Comparison of ENCODE assay signal across 25 cellular contexts in genomic region chr7:130145424-130146106, GRCh38. TPM values are rescaled to one million over a fixed set of nuclear protein-coding genes. Genes with fewer than 3 reads are reported as not detected.
DNase-seq lines count a peak whose midpoint lies in the region; ATAC-seq, FAIRE-seq and TF ChIP-seq lines count a peak whose summit lies in the region.
"Had no signal": no experiment of that assay in that cellular context is flagged by ENCODE, and none has a peak within 500 bp of the region (broad histone marks: within the 10 kb centered on the region; RNA-seq: fewer than 3 reads in every experiment).

No MANE protein-coding gene starts in this region.

- no peaks in the 10 kb centered on the region for H3K9me3 ChIP-seq in gastrocnemius medialis

- H3K4me3 Mint-ChIP-seq in brain, result no peak overlapping the region
- peak overlapping the region in 2 of 8 donors; percentile 1 to 62 for H3K4me3 Mint-ChIP-seq in naive B cell
- no peak overlapping the region for H3K4me3 Mint-ChIP-seq in stimulated activated effector memory CD8-positive, alpha-beta T cell treated with anti-CD3 and anti-CD28 coated beads, Interleukin-12 subunit alpha, Interleukin-12 subunit beta, amount 100 ng/mL, for 72 hours
- H3K4me3 Mint-ChIP-seq: central memory CD8-positive, alpha-beta T cell; stimulated activated memory B cell treated with anti-CD40 and anti-IgM and Interleukin-4, amounts not matched to agents 10 μg/mL and 1 μg/mL and 100 μg/mL, for 72 hours had no signal

- ATAC-seq in naive B cell (ENCODE audit: low read depth in 2 of 2) (no peak), gastrocnemius medialis (no peak), HG03095 (IDR thresholded peaks at IDR 0.05; ENCODE audit: unreplicated experiment) (no peak)
- peak; percentile 76 for ATAC-seq in stimulated activated effector memory CD8-positive, alpha-beta T cell treated with anti-CD3 and anti-CD28 coated beads, Interleukin-12 subunit alpha, Interleukin-12 subunit beta, amount 100 ng/mL, for 72 hours
- ATAC-seq: Right ventricle myocardium inferior; stimulated activated memory B cell treated with anti-CD40 and anti-IgM and Interleukin-4, amounts not matched to agents 10 μg/mL and 1 μg/mL and 100 μg/mL, for 72 hours had no signal

- no peaks in the 10 kb centered on the region for H3K36me3 ChIP-seq in gastrocnemius medialis

- no peak for TF ChIP-seq POLR2A in gastrocnemius medialis (IDR thresholded peaks at IDR 0.05)

- no peak overlapping the region for H3K27ac ChIP-seq in gastrocnemius medialis

- H3K27me3 Mint-ChIP-seq in brain (no peaks in the 10 kb centered on the region), naive B cell (no peaks in the 10 kb centered on the region)
- H3K27me3 Mint-ChIP-seq: CD4-positive, CD25-positive, alpha-beta regulatory T cell; central memory CD8-positive, alpha-beta T cell; stimulated activated memory B cell treated with anti-CD40 and anti-IgM and Interleukin-4, amounts not matched to agents 10 μg/mL and 1 μg/mL and 100 μg/mL, for 72 hours had no signal

- DNase-seq in NAMALWA (ENCODE audit: low spot score) (peak; percentile 44), naive B cell (no peak), D721Med (ENCODE audit: insufficient read length, low spot score) (no peak), gastrocnemius medialis (no peak)
- peak in 1 of 2 donors; percentile 46 for DNase-seq in stimulated activated effector memory CD8-positive, alpha-beta T cell treated with anti-CD3 and anti-CD28 coated beads, Interleukin-12 subunit alpha, Interleukin-12 subunit beta, amount 100 ng/mL, for 72 hours (ENCODE audit: low spot score in 2 of 2)
- DNase-seq in central memory CD4-positive, alpha-beta T cell, result no peak
- DNase-seq: activated naive CD4-positive, alpha-beta T cell treated with Interleukin-2 at 50 U/mL for 16 hours; activated T-cell treated with anti-CD3 and anti-CD28 coated beads, Interleukin-2, amount 50 U/mL, for 48 hours; CD4-positive, CD25-positive, alpha-beta regulatory T cell; Karpas-422; NCI-H1092; NCI-H1930; NCI-H2227 treated with DMSO at 0.1 percent for 48 hours; NCI-H774; posterior cingulate gyrus; stimulated activated CD4-positive, alpha-beta T cell treated with anti-CD3 and anti-CD28 coated beads, Interleukin-2, amount 100 ng/mL, for 24 hours had no signal

- H3K4me1 ChIP-seq in gastrocnemius medialis, result no peaks in the 10 kb centered on the region

- no peaks in the 10 kb centered on the region for H3K27me3 ChIP-seq in gastrocnemius medialis

- intact Hi-C loops in gastrocnemius medialis (cut with DNase I; ENCODE audit: low total_unique reads), result no loop called here

- H3K4me1 Mint-ChIP-seq in brain (peaks cover 54% of the 10 kb centered on the region), naive B cell (peaks cover 37 to 86% (median 69%) of the 10 kb centered on the region in 3 donors)
- peaks cover 7% of the 10 kb centered on the region for H3K4me1 Mint-ChIP-seq in stimulated activated effector memory CD8-positive, alpha-beta T cell treated with anti-CD3 and anti-CD28 coated beads, Interleukin-12 subunit alpha, Interleukin-12 subunit beta, amount 100 ng/mL, for 72 hours

- no peak for FAIRE-seq in D721Med (lab: Jason Lieb, UNC)
- FAIRE-seq: frontal cortex, HTR-8/SVneo, keratinocyte had no signal

- H3K9me3 Mint-ChIP-seq in brain (peaks cover 0 to 3% (median 0%) of the 10 kb centered on the region in 5 experiments), naive B cell (peaks cover 0 to 8% (median 4%) of the 10 kb centered on the region in 7 donors)
- H3K9me3 Mint-ChIP-seq in stimulated activated effector memory CD8-positive, alpha-beta T cell treated with anti-CD3 and anti-CD28 coated beads, Interleukin-12 subunit alpha, Interleukin-12 subunit beta, amount 100 ng/mL, for 72 hours, result no peaks in the 10 kb centered on the region
- H3K9me3 Mint-ChIP-seq: central memory CD8-positive, alpha-beta T cell; stimulated activated memory B cell treated with anti-CD40 and anti-IgM and Interleukin-4, amounts not matched to agents 10 μg/mL and 1 μg/mL and 100 μg/mL, for 72 hours had no signal

- no peak overlapping the region for H3K4me3 ChIP-seq in gastrocnemius medialis
- H3K4me3 ChIP-seq: lung had no signal

- H3K27ac Mint-ChIP-seq in brain, result peak overlapping the region in 4 of 5 experiments; percentile 15 to 100 (median 64)
- peak overlapping the region in 5 of 6 donors; percentile 36 to 95 (median 76) for H3K27ac Mint-ChIP-seq in naive B cell
- no peak overlapping the region for H3K27ac Mint-ChIP-seq in stimulated activated effector memory CD8-positive, alpha-beta T cell treated with anti-CD3 and anti-CD28 coated beads, Interleukin-12 subunit alpha, Interleukin-12 subunit beta, amount 100 ng/mL, for 72 hours
- H3K27ac Mint-ChIP-seq: CD4-positive, CD25-positive, alpha-beta regulatory T cell had no signal

- TF ChIP-seq CTCF in brain (conservative IDR thresholded peaks at IDR 0.05) (no peak), D721Med (IDR thresholded peaks at IDR 0.05; ENCODE audit: insufficient read depth, missing control alignments) (no peak), gastrocnemius medialis (IDR thresholded peaks at IDR 0.05 in 4 of 5, conservative IDR thresholded peaks at IDR 0.05 in 1 of 5) (no peak)

- H3K36me3 Mint-ChIP-seq in brain (no peaks in the 10 kb centered on the region), naive B cell (no peaks in the 10 kb centered on the region)
- no peaks in the 10 kb centered on the region for H3K36me3 Mint-ChIP-seq in stimulated activated effector memory CD8-positive, alpha-beta T cell treated with anti-CD3 and anti-CD28 coated beads, Interleukin-12 subunit alpha, Interleukin-12 subunit beta, amount 100 ng/mL, for 72 hours
- H3K36me3 Mint-ChIP-seq: CD4-positive, CD25-positive, alpha-beta regulatory T cell; stimulated activated memory B cell treated with anti-CD40 and anti-IgM and Interleukin-4, amounts not matched to agents 10 μg/mL and 1 μg/mL and 100 μg/mL, for 72 hours had no signal

- in situ Hi-C loops in gastrocnemius medialis (cut with MboI; ENCODE audit: low sequenced_read_pairs in 4 of 4), result no loop called here

RNA-seq across cellular contexts. Expression of gene TMEM209, which starts 59.6 kb away (rescaled TPM):
- polyA plus RNA-seq in brain (ENCODE audit: insufficient read depth, low read depth, low replicate concordance), result 16.7 TPM
- polyA plus RNA-seq in naive B cell (ENCODE audit: low read depth in 6 of 6), result 10 to 100 TPM; 37.3 to 48.3 (median 44.5) TPM
- 10 to 100 TPM in 2 of 4 donors, 1 to 10 TPM in 2; 5.4 to 14.0 (median 9.9) TPM for total RNA-seq in gastrocnemius medialis
